30 cellular contexts compared by ENCODE assay signal in the genomic region with DNA sequence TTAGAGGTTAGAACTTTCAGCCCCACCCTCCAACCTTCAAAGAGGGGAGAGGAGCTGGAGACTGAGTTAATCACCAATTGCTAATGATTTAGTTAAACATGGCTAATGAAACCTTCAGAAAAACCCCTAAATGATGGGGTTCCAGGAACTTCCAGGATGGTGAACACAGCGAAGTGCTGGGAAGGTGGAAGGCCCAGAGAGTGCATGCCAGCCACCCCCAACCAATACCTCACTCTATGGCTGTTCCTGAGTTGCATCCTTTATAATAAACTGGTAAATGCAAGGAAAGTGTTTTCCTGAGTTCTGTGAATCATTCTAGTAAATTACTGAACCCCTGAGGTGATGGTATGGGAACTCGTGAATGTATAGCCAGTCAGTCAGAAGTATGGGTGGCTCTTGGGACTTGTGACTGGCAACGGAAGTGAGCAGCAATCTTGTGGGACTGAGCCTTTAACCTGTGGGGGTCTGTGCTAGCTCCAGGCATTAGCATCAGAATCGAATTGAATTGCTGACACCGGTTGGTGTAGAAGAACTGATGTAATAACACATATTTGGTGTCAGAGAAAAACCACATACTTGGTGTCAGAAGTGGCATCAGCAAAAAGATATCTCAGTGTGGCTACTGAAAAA. TPM values are rescaled to one million over a fixed set of nuclear protein-coding genes. Genes with fewer than 3 reads are reported as not detected.
DNase-seq lines count a peak whose midpoint lies in the region; ATAC-seq and TF ChIP-seq lines count a peak whose summit lies in the region.
"Had no signal": no experiment of that assay in that cellular context is flagged by ENCODE, and none has a peak within 500 bp of the region (broad histone marks: within the 10 kb centered on the region; RNA-seq: fewer than 3 reads in every experiment).

No MANE protein-coding gene starts in this region.

- no peaks in the 10 kb centered on the region for H3K79me2 ChIP-seq in KMS-11 (ENCODE audit: insufficient read depth, low read depth)

- no peaks in the 10 kb centered on the region for H3K36me3 Mint-ChIP-seq in activated T-helper 17 cell treated with anti-CD3 and anti-CD28 coated beads, Interleukin-2, amount 50 U/mL, for 72 hours (ENCODE audit: low read depth)
- H3K36me3 Mint-ChIP-seq: naive thymus-derived CD4-positive, alpha-beta T cell had no signal

- H3K36me3 ChIP-seq in KMS-11 (ENCODE audit: insufficient read depth), result no peaks in the 10 kb centered on the region
- H3K36me3 ChIP-seq: adrenal gland, thoracic aorta had no signal

- H3K4me1 ChIP-seq in KMS-11 (ENCODE audit: low read depth, poor library complexity, severe bottlenecking), result peaks cover 26% of the 10 kb centered on the region
- H3K4me1 ChIP-seq: adrenal gland, foreskin keratinocyte had no signal

- no peaks in the 10 kb centered on the region for H4K20me1 ChIP-seq in KMS-11 (ENCODE audit: insufficient read depth)

- H3K4me3 ChIP-seq in AG10803 (ENCODE audit: low read length), result no peak overlapping the region
- no peak overlapping the region for H3K4me3 ChIP-seq in KMS-11 (IDR thresholded peaks at IDR 0.05; ENCODE audit: insufficient read depth, low read depth, low read length)
- H3K4me3 ChIP-seq: adrenal gland, coronary artery, skin epidermis, thoracic aorta had no signal

- no peak overlapping the region for H3K27ac Mint-ChIP-seq in activated T-helper 17 cell treated with anti-CD3 and anti-CD28 coated beads, Interleukin-2, amount 50 U/mL, for 72 hours
- H3K27ac Mint-ChIP-seq: activated B cell treated with CpG ODN at 0.5 μM for 24 hours; activated naive CD4-positive, alpha-beta T cell treated with anti-CD3 and anti-CD28 coated beads for 36 hours; naive thymus-derived CD4-positive, alpha-beta T cell; stimulated activated naive CD8-positive, alpha-beta T cell treated with anti-CD3 and anti-CD28 coated beads, Interleukin-15, Interleukin-2, amounts not matched to agents 100 ng/mL and 50 ng/mL, for 24 hours had no signal

- DNase-seq in AG10803 (ENCODE audit: low read depth), result peak; percentile 40
- peak; percentile 46 for DNase-seq in astrocyte of the hippocampus (ENCODE audit: low read depth, low spot score)
- peak; percentile 47 for DNase-seq in iPS-NIHi11 (ENCODE audit: low spot score)
- DNase-seq in epidermal melanocyte (ENCODE audit: insufficient read length, low spot score), result no peak
- DNase-seq: 8988T; activated B cell treated with CpG ODN at 0.5 μM for 24 hours; activated CD4-positive, alpha-beta T cell treated with anti-CD3 and anti-CD28 coated beads, Interleukin-2, amount 50 U/mL, for 1 hour; activated naive CD4-positive, alpha-beta T cell treated with anti-CD3 and anti-CD28 coated beads for 36 hours; adrenal gland; CD8-positive, alpha-beta memory T cell; DMS 273 treated with DMSO at 0.1 percent for 48 hours; effector memory CD4-positive, alpha-beta T cell; foreskin keratinocyte; IMR-90; left ventricle myocardium superior; naive thymus-derived CD4-positive, alpha-beta T cell; NCI-H1105 treated with DMSO at 0.1 percent for 48 hours; NCI-H2029; NCI-H526; nucleus accumbens; SW 1271 had no signal

- ATAC-seq in HG03097 (IDR thresholded peaks at IDR 0.05; ENCODE audit: low FRiP score, unreplicated experiment) (no peak), HG02759 (IDR thresholded peaks at IDR 0.05; ENCODE audit: unreplicated experiment) (no peak)
- no peak for ATAC-seq in activated T-helper 17 cell treated with anti-CD3 and anti-CD28 coated beads, Interleukin-2, amount 50 U/mL, for 72 hours (replicated peaks)
- ATAC-seq: esophagus mucosa; foreskin keratinocyte; left ventricle myocardium superior; naive thymus-derived CD4-positive, alpha-beta T cell had no signal

- H3K27me3 ChIP-seq in KMS-11 (ENCODE audit: insufficient read depth, low read depth), result no peaks in the 10 kb centered on the region
- H3K27me3 ChIP-seq: adrenal gland, foreskin keratinocyte had no signal

- H3K9me3 Mint-ChIP-seq in activated T-helper 17 cell treated with anti-CD3 and anti-CD28 coated beads, Interleukin-2, amount 50 U/mL, for 72 hours, result no peaks in the 10 kb centered on the region
- H3K9me3 Mint-ChIP-seq: activated naive CD4-positive, alpha-beta T cell treated with anti-CD3 and anti-CD28 coated beads for 36 hours; CD8-positive, alpha-beta memory T cell; stimulated activated naive CD8-positive, alpha-beta T cell treated with anti-CD3 and anti-CD28 coated beads, Interleukin-15, Interleukin-2, amounts not matched to agents 100 ng/mL and 50 ng/mL, for 24 hours had no signal

- peak overlapping the region; percentile 10 for H3K4me2 ChIP-seq in KMS-11

- peaks cover 6% of the 10 kb centered on the region for H3K27me3 Mint-ChIP-seq in activated T-helper 17 cell treated with anti-CD3 and anti-CD28 coated beads, Interleukin-2, amount 50 U/mL, for 72 hours
- H3K27me3 Mint-ChIP-seq: activated B cell treated with CpG ODN at 0.5 μM for 24 hours had no signal

- H2AFZ ChIP-seq in KMS-11 (ENCODE audit: low read depth), result no peak overlapping the region

- H3K9ac ChIP-seq in KMS-11, result no peak overlapping the region

- peaks cover 5% of the 10 kb centered on the region for H3K4me1 Mint-ChIP-seq in activated T-helper 17 cell treated with anti-CD3 and anti-CD28 coated beads, Interleukin-2, amount 50 U/mL, for 72 hours

- TF ChIP-seq CTCF in AG10803 (conservative IDR thresholded peaks at IDR 0.05; ENCODE audit: low read length) (no peak), KMS-11 (conservative IDR thresholded peaks at IDR 0.05; ENCODE audit: low read depth, low read length) (no peak)

- no peak overlapping the region; the same call in 1 of the 2 replicates for H3K27ac ChIP-seq in KMS-11
- H3K27ac ChIP-seq: adrenal gland, coronary artery, foreskin keratinocyte, skin epidermis, thoracic aorta had no signal

- no peak overlapping the region for H3K4me3 Mint-ChIP-seq in activated T-helper 17 cell treated with anti-CD3 and anti-CD28 coated beads, Interleukin-2, amount 50 U/mL, for 72 hours
- H3K4me3 Mint-ChIP-seq: activated B cell treated with CpG ODN at 0.5 μM for 24 hours; activated naive CD4-positive, alpha-beta T cell treated with anti-CD3 and anti-CD28 coated beads for 36 hours; CD8-positive, alpha-beta memory T cell; naive thymus-derived CD4-positive, alpha-beta T cell; stimulated activated naive CD8-positive, alpha-beta T cell treated with anti-CD3 and anti-CD28 coated beads, Interleukin-15, Interleukin-2, amounts not matched to agents 100 ng/mL and 50 ng/mL, for 24 hours had no signal

RNA-seq across cellular contexts. Expression of a gene that starts 37.4 kb away (rescaled TPM):
- 1 to 10 TPM in 1 of 2 donors, under 1 TPM in 1; 0.98 to 1.5 TPM for total RNA-seq in activated T-helper 17 cell treated with anti-CD3 and anti-CD28 coated beads, Interleukin-2, amount 50 U/mL, for 72 hours

RNA-seq across cellular contexts. Expression of a gene that starts 44.9 kb away (rescaled TPM):
- total RNA-seq in activated T-helper 17 cell treated with anti-CD3 and anti-CD28 coated beads, Interleukin-2, amount 50 U/mL, for 72 hours, result 10 to 100 TPM; 33.0 to 55.3 TPM

RNA-seq across cellular contexts. Expression of a gene that starts 51.8 kb away (rescaled TPM):
- total RNA-seq in activated T-helper 17 cell treated with anti-CD3 and anti-CD28 coated beads, Interleukin-2, amount 50 U/mL, for 72 hours, result under 1 TPM in 1 of 2 donors, not detected in 1; 0.13 TPM
- total RNA-seq: activated B cell treated with CpG ODN at 0.5 μM for 24 hours had no signal
